1 cellular context compared by ENCODE assay signal in genomic region chr11:67482736-67483497, GRCh38.
A peak's percentile ranks its signal among the peaks of the same experiment; 100 is the strongest.
TF ChIP-seq lines count a peak whose summit lies in the region.

AIP (plus strand) TSS chr11:67483026; CDS start chr11:67483159, 133 bp downstream.

TF ChIP-seq in HepG2, 621 proteins besides CTCF, POLR2A, EP300 and RAD21 (continued from another document and continues in another):
- peak; percentile 87; the same call in 1 of the 2 replicates for TF ChIP-seq MLXIP (CRISPR knock-in tag; IDR thresholded peaks at IDR 0.05; ENCODE audit: borderline replicate concordance)
- peak; percentile 79 for TF ChIP-seq TSC22D2 (CRISPR knock-in tag; IDR thresholded peaks at IDR 0.05; ENCODE audit: borderline replicate concordance)
- TF ChIP-seq ZBTB21 (CRISPR knock-in tag; IDR thresholded peaks at IDR 0.05): no peak; the same call in 1 of the 2 replicates
- no peak for TF ChIP-seq KAT2B (IDR thresholded peaks at IDR 0.05; ENCODE audit: borderline replicate concordance, low read depth, low read length)
- peak; percentile 82 for TF ChIP-seq ZMYM4 (CRISPR knock-in tag; IDR thresholded peaks at IDR 0.05)
- TF ChIP-seq ZNF343 (CRISPR knock-in tag; IDR thresholded peaks at IDR 0.05): peak; percentile 97
- no peak for TF ChIP-seq NFE2L2 (IDR thresholded peaks at IDR 0.05; ENCODE audit: low read length)
- TF ChIP-seq EZH2 (conservative IDR thresholded peaks at IDR 0.05; ENCODE audit: low read depth, low read length): no peak
- peak; percentile 97 for TF ChIP-seq ZNF280D (CRISPR knock-in tag; IDR thresholded peaks at IDR 0.05)
- TF ChIP-seq AFF4 (CRISPR knock-in tag; IDR thresholded peaks at IDR 0.05): no peak
- peak; percentile 94 for TF ChIP-seq ZNF746 (CRISPR knock-in tag; IDR thresholded peaks at IDR 0.05)
- peak; percentile 97; the same call in 1 of the 2 replicates for TF ChIP-seq PAX8 (CRISPR knock-in tag; IDR thresholded peaks at IDR 0.05; ENCODE audit: borderline replicate concordance)
- TF ChIP-seq ZNF576 (CRISPR knock-in tag; IDR thresholded peaks at IDR 0.05): 0 out of 2 replicates have a peak, but pooled peaks have one; percentile 56
- no peak for TF ChIP-seq SMC3 (IDR thresholded peaks at IDR 0.05; ENCODE audit: low read length)
- no peak for TF ChIP-seq NPAS2 (CRISPR knock-in tag; IDR thresholded peaks at IDR 0.05; ENCODE audit: borderline replicate concordance)
- no peak for TF ChIP-seq THYN1 (CRISPR knock-in tag; IDR thresholded peaks at IDR 0.05; ENCODE audit: borderline replicate concordance, low read depth)
- TF ChIP-seq ZNF263 (CRISPR knock-in tag; IDR thresholded peaks at IDR 0.05): peak; percentile 71
- TF ChIP-seq ZNF577 (CRISPR knock-in tag; IDR thresholded peaks at IDR 0.05; ENCODE audit: borderline replicate concordance, low read depth): no peak
- TF ChIP-seq PHB2 (IDR thresholded peaks at IDR 0.05; ENCODE audit: partially characterized antibody): no peak
- TF ChIP-seq ZNF354B (CRISPR knock-in tag; IDR thresholded peaks at IDR 0.05): peak; percentile 98
- peak; percentile 92; the same call in 1 of the 2 replicates for TF ChIP-seq GLI4 (CRISPR knock-in tag; IDR thresholded peaks at IDR 0.05; ENCODE audit: borderline replicate concordance)
- peak; percentile 96 for TF ChIP-seq HES4 (CRISPR knock-in tag; IDR thresholded peaks at IDR 0.05; ENCODE audit: borderline replicate concordance)
- peak; percentile 91; the same call in 1 of the 2 replicates for TF ChIP-seq ZNF530 (CRISPR knock-in tag; IDR thresholded peaks at IDR 0.05; ENCODE audit: low read depth)
- TF ChIP-seq ZMYM2 (CRISPR knock-in tag; IDR thresholded peaks at IDR 0.05): peak; percentile 95
- TF ChIP-seq ZKSCAN5 (CRISPR knock-in tag; IDR thresholded peaks at IDR 0.05): peak; percentile 31; the same call in 1 of the 2 replicates
- peak; percentile 91; the same call in 1 of the 2 replicates for TF ChIP-seq ZNF816 (CRISPR knock-in tag; IDR thresholded peaks at IDR 0.05; ENCODE audit: borderline replicate concordance)
- no peak for TF ChIP-seq PRDM4 (CRISPR knock-in tag; IDR thresholded peaks at IDR 0.05; ENCODE audit: borderline replicate concordance)
- peak; percentile 76 for TF ChIP-seq ZBTB49 (CRISPR knock-in tag; IDR thresholded peaks at IDR 0.05; ENCODE audit: borderline replicate concordance)
- TF ChIP-seq ZNF44 (CRISPR knock-in tag; IDR thresholded peaks at IDR 0.05): peak; percentile 82
- no peak for TF ChIP-seq GTF2F1 (IDR thresholded peaks at IDR 0.05; ENCODE audit: low read length)
- TF ChIP-seq CENPBD1 (CRISPR knock-in tag; IDR thresholded peaks at IDR 0.05; ENCODE audit: borderline replicate concordance, low read depth): no peak; the same call in 1 of the 2 replicates
- TF ChIP-seq HDAC2 (CRISPR knock-in tag; IDR thresholded peaks at IDR 0.05): peak; percentile 79
- TF ChIP-seq HOXA5 (CRISPR knock-in tag; IDR thresholded peaks at IDR 0.05): peak; percentile 94
- TF ChIP-seq ZNF142 (CRISPR knock-in tag; IDR thresholded peaks at IDR 0.05): peak; percentile 90
